In the genomic region with DNA sequence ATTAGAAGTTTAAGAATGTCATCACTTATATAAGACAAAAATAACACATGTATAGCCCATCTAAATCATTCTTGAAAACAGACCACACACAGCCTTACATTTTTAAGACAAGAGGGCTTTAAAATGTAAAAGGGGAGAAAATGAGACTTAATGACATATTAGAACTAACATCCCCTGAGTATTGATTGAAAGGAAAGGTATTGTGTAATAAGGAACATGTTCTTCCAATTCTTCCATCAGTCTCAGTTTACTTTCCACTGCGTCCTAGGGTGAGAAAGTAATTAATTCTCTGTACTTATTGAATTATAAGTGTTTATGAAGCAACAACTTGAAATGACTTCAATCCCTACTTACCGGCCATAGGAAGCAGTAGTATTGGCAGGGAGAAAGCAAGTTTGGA, we compare ENCODE assay signal across 25 cellular contexts.
"Had no signal": no experiment of that assay in that cellular context is flagged by ENCODE, and none has a peak within 500 bp of the region (broad histone marks: within the 10 kb centered on the region; RNA-seq: fewer than 3 reads in every experiment).

No MANE protein-coding gene starts in this region.

- H3K4me3 ChIP-seq: neural progenitor cell, ovary, psoas muscle, sigmoid colon, stomach, thoracic aorta, thyroid gland, tibial nerve, upper lobe of left lung, vagina had no signal

- H3K4me1 ChIP-seq: neural progenitor cell, parathyroid adenoma, psoas muscle, sigmoid colon, stomach, thyroid gland, tibial nerve, upper lobe of left lung, vagina had no signal

- FAIRE-seq: urothelium cell line had no signal

- H3K27me3 ChIP-seq: neural progenitor cell, ovary, sigmoid colon, stomach, thyroid gland, tibial nerve, upper lobe of left lung, vagina had no signal

- H2AFZ ChIP-seq: neural progenitor cell, parathyroid adenoma had no signal

- DNase-seq: natural killer cell; occipital lobe; ovary; posterior cingulate gyrus; psoas muscle; right cardiac atrium; sigmoid colon; small intestine; stimulated activated CD4-positive, alpha-beta T cell treated with anti-CD3 and anti-CD28 coated beads, Interleukin-15, amount 100 ng/mL, for 24 hours; stimulated activated CD4-positive, alpha-beta T cell treated with anti-CD3 and anti-CD28 coated beads, Interleukin-2, amount 100 ng/mL, for 24 hours; stimulated activated CD4-positive, alpha-beta T cell treated with anti-CD3 and anti-CD28 coated beads, Interleukin-2, amount 100 ng/mL, for 48 hours; stimulated activated CD4-positive, alpha-beta T cell treated with anti-CD3 and anti-CD28 coated beads, Interleukin-4, amount 100 ng/mL, for 24 hours; stimulated activated naive B cell treated with anti-CD40 and anti-IgM and Interleukin-4, amounts not matched to agents 10 μg/mL and 1 μg/mL and 100 μg/mL, for 72 hours; stimulated activated naive CD4-positive, alpha-beta T cell treated with Interleukin-2 at 50 U/mL for 16 hours; stomach; thyroid gland; trophoblast cell; upper lobe of left lung had no signal

- H3K36me3 ChIP-seq: neural progenitor cell, ovary, sigmoid colon, stomach, thoracic aorta, thyroid gland, tibial nerve, upper lobe of left lung, vagina had no signal

- H3K9ac ChIP-seq: neural progenitor cell, parathyroid adenoma had no signal

- H3K9me3 ChIP-seq: ovary, psoas muscle, sigmoid colon, stomach, thoracic aorta, thyroid gland, tibial nerve, upper lobe of left lung, vagina had no signal

- H3K27ac ChIP-seq: neural progenitor cell, ovary, parathyroid adenoma, psoas muscle, sigmoid colon, stomach, thoracic aorta, thyroid gland, tibial nerve, upper lobe of left lung, vagina had no signal

- H3K4me2 ChIP-seq: neural progenitor cell had no signal

- ATAC-seq: natural killer cell; psoas muscle; right cardiac atrium; stimulated activated effector memory CD8-positive, alpha-beta T cell treated with anti-CD3 and anti-CD28 coated beads, Interleukin-12 subunit alpha, Interleukin-12 subunit beta, amount 100 ng/mL, for 72 hours; stimulated activated naive B cell treated with anti-CD40 and anti-IgM and Interleukin-4, amounts not matched to agents 10 μg/mL and 1 μg/mL and 100 μg/mL, for 72 hours had no signal

- H3K79me2 ChIP-seq: parathyroid adenoma had no signal
